8 cellular contexts compared by ENCODE assay signal in genomic region chr10:71285180-71285545, GRCh38. TPM values are rescaled to one million over a fixed set of nuclear protein-coding genes. Genes with fewer than 3 reads are reported as not detected.
DNase-seq lines count a peak whose midpoint lies in the region; ATAC-seq and TF ChIP-seq lines count a peak whose summit lies in the region.

No MANE protein-coding gene starts in this region.

- WGBS in thyroid gland, 2 donors, result 44 to 47% methylated on average over 9 to 10 of the region's 11 CpGs

- no peaks in the 10 kb centered on the region for H3K36me3 Mint-ChIP-seq in CD14-positive monocyte

- no peaks in the 10 kb centered on the region for H3K9me3 ChIP-seq in lower lobe of right lung
- H3K9me3 ChIP-seq in thyroid gland, result no peaks in the 10 kb centered on the region

- H3K9me3 Mint-ChIP-seq in CD14-positive monocyte, result no peaks in the 10 kb centered on the region

- no peaks in the 10 kb centered on the region for H3K27me3 ChIP-seq in lower lobe of right lung (ENCODE audit: low read depth)
- H3K27me3 ChIP-seq in thyroid gland, result no peaks in the 10 kb centered on the region

- intact Hi-C loops in CD14-positive monocyte (cut with micrococcal nuclease), result loop anchor here in 1 of 2 donors (5.0 kb wide), 1 partner anchor 358 kb away; no protein-coding TSS in a partner anchor
- intact Hi-C loops in lower lobe of right lung (cut with DNase I), result no loop called here
- intact Hi-C loops in thyroid gland (cut with DNase I), result loop anchor here (5.0 kb wide), 1 partner anchor 373 kb away; no protein-coding TSS in a partner anchor

- H3K27ac ChIP-seq in lower lobe of right lung, result no peak overlapping the region
- no peak overlapping the region for H3K27ac ChIP-seq in thyroid gland

- H3K27me3 Mint-ChIP-seq in CD14-positive monocyte (ENCODE audit: low read depth in 3 of 3), result peaks cover 0 to 8% (median 2%) of the 10 kb centered on the region in 3 donors

- H3K36me3 ChIP-seq in lower lobe of right lung, result peaks cover 46% of the 10 kb centered on the region
- no peaks in the 10 kb centered on the region for H3K36me3 ChIP-seq in thyroid gland

- no peak for TF ChIP-seq POLR2A in thyroid gland (IDR thresholded peaks at IDR 0.05)

- ATAC-seq in lower lobe of right lung (peak; percentile 64 to 72), GM21528 (IDR thresholded peaks at IDR 0.05; ENCODE audit: low FRiP score, unreplicated experiment) (no peak), GM18867 (IDR thresholded peaks at IDR 0.05; ENCODE audit: unreplicated experiment) (no peak)

- H3K4me1 ChIP-seq in lower lobe of right lung (no peaks in the 10 kb centered on the region), thyroid gland (no peaks in the 10 kb centered on the region)

- no peak overlapping the region for H3K4me3 Mint-ChIP-seq in CD14-positive monocyte

- TF ChIP-seq CTCF in CD14-positive monocyte (IDR thresholded peaks at IDR 0.05) (peak; percentile 72), lower lobe of right lung (IDR thresholded peaks at IDR 0.05) (peak; percentile 76), thyroid gland (IDR thresholded peaks at IDR 0.05) (peak; percentile 45 to 78 (median 74))

- H3K4me1 Mint-ChIP-seq in CD14-positive monocyte, result peaks cover 18% of the 10 kb centered on the region

- no peak overlapping the region for H3K4me3 ChIP-seq in lower lobe of right lung
- no peak overlapping the region for H3K4me3 ChIP-seq in thyroid gland (replicated peaks in 1 of 3)

- H3K27ac Mint-ChIP-seq in CD14-positive monocyte, result peak overlapping the region in 1 of 7 donors; percentile 40

- DNase-seq in CD14-positive monocyte (ENCODE audit: low spot score) (no peak), HCEC 1CT (peak; percentile 17), SKM-1 treated with dmso at 0.1 percent for 144 hours (lab: John Stamatoyannopoulos, UW; ENCODE audit: unreplicated experiment) (peak; percentile 38), cerebellum (ENCODE audit: low spot score) (peak; percentile 83), lower lobe of right lung (no peak), thyroid gland (peak; percentile 47 to 59)

RNA-seq across cellular contexts. Expression of gene SLC29A3, which starts 33.9 kb away (rescaled TPM):
- polyA plus RNA-seq in CD14-positive monocyte, result 10 to 100 TPM; 16.6 to 28.4 TPM
- total RNA-seq in cerebellum (3.2 TPM), lower lobe of right lung (13.2 TPM), thyroid gland (1 to 10 TPM; 5.1 to 8.2 (median 6.7) TPM)

Comparison
In these comparisons a context has a peak if more than half of its experiments do, and no peak if none do; other contexts are left out.
1. DNase-seq: peak in HCEC 1CT (single experiment), SKM-1 treated with dmso at 0.1 percent for 144 hours (single experiment), cerebellum (single experiment) and thyroid gland (2 of 2); none in CD14-positive monocyte (single experiment) and lower lobe of right lung (single experiment).
2. ATAC-seq: peak in lower lobe of right lung (2 of 2); none in GM21528 (single experiment) and GM18867 (single experiment).
3. Peak in every context shown above with its lines, with median percentiles within 50 percentile points of each other: CTCF ChIP-seq.